25 cellular contexts compared by ENCODE assay signal in the genomic region with DNA sequence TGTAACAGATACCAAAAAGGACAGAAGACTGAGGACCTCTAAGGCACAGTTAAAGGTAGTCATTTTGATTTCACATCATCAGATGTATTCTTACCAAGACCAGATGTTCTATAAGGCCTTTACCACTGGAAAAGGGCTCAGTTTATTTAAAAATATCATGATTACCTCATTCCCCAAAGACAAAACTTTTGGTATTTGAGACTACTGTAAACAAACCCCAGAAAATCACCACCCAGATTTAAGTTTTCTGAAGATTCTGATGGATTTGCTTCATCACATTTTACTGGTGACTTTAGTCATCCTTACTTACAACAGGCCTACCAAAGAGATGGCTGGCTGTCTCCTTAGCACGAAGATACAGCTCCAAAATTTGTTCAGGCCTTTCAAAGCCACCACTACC.
"Had no signal": no experiment of that assay in that cellular context is flagged by ENCODE, and none has a peak within 500 bp of the region (broad histone marks: within the 10 kb centered on the region; RNA-seq: fewer than 3 reads in every experiment).

No MANE protein-coding gene starts in this region.

- DNase-seq: activated B cell treated with CpG ODN at 0.5 μM for 24 hours; activated CD4-positive, alpha-beta memory T cell treated with anti-CD3 and anti-CD28 coated beads for 36 hours; activated CD4-positive, alpha-beta T cell treated with anti-CD3 and anti-CD28 coated beads for 36 hours; activated naive CD4-positive, alpha-beta T cell treated with Interleukin-2 at 50 U/mL for 16 hours; activated naive CD8-positive, alpha-beta T cell treated with anti-CD3 and anti-CD28 coated beads for 36 hours; activated T-cell treated with anti-CD3 and anti-CD28 coated beads, Interleukin-2, amount 50 U/mL, for 48 hours; dermis blood vessel endothelial cell; effector CD8-positive, alpha-beta T cell; erythroblast; head of caudate nucleus; hypothalamus; left cardiac atrium; mucosa of descending colon; occipital lobe; stimulated activated CD4-positive, alpha-beta T cell treated with anti-CD3 and anti-CD28 coated beads, Interleukin-1b, Interleukin-23, amount 100 ng/mL, for 48 hours; substantia nigra; T1000; thyroid gland had no signal

- H3K36me3 Mint-ChIP-seq: activated CD4-positive, alpha-beta memory T cell treated with anti-CD3 and anti-CD28 coated beads for 36 hours; activated naive CD8-positive, alpha-beta T cell treated with anti-CD3 and anti-CD28 coated beads for 36 hours had no signal

- H3K9me3 ChIP-seq: gastroesophageal sphincter, mucosa of descending colon, thyroid gland had no signal

- H3K4me1 ChIP-seq: thyroid gland had no signal

- H3K4me3 Mint-ChIP-seq: activated B cell treated with CpG ODN at 0.5 μM for 24 hours; activated CD4-positive, alpha-beta memory T cell treated with anti-CD3 and anti-CD28 coated beads for 36 hours; activated CD4-positive, alpha-beta T cell treated with anti-CD3 and anti-CD28 coated beads for 36 hours; activated naive CD8-positive, alpha-beta T cell treated with anti-CD3 and anti-CD28 coated beads for 36 hours; memory B cell; neural crest cell; stimulated activated naive CD8-positive, alpha-beta T cell treated with anti-CD3 and anti-CD28 coated beads, Interleukin-15, Interleukin-2, amounts not matched to agents 100 ng/mL and 50 ng/mL, for 24 hours; T-helper 1 cell treated with Interleukin-12 subunit alpha and Interleukin-12 subunit beta and Interleukin-4 antibody, amounts not matched to agents 30 μg/mL and 1 μg/mL, for 36 hours had no signal

- H3K9me3 Mint-ChIP-seq: activated B cell treated with CpG ODN at 0.5 μM for 24 hours; activated CD4-positive, alpha-beta memory T cell treated with anti-CD3 and anti-CD28 coated beads for 36 hours; activated naive CD8-positive, alpha-beta T cell treated with anti-CD3 and anti-CD28 coated beads for 36 hours; stimulated activated naive CD8-positive, alpha-beta T cell treated with anti-CD3 and anti-CD28 coated beads, Interleukin-15, Interleukin-2, amounts not matched to agents 100 ng/mL and 50 ng/mL, for 24 hours; T-helper 1 cell treated with Interleukin-12 subunit alpha and Interleukin-12 subunit beta and Interleukin-4 antibody, amounts not matched to agents 30 μg/mL and 1 μg/mL, for 36 hours had no signal

- H3K4me1 Mint-ChIP-seq: activated B cell treated with CpG ODN at 0.5 μM for 24 hours; activated CD4-positive, alpha-beta T cell treated with anti-CD3 and anti-CD28 coated beads for 36 hours; activated naive CD8-positive, alpha-beta T cell treated with anti-CD3 and anti-CD28 coated beads for 36 hours; memory B cell had no signal

- ATAC-seq: activated CD4-positive, alpha-beta T cell treated with anti-CD3 and anti-CD28 coated beads for 36 hours; gastroesophageal sphincter; left cardiac atrium; mucosa of descending colon had no signal

- H3K36me3 ChIP-seq: gastroesophageal sphincter, thyroid gland had no signal

- H3K27ac Mint-ChIP-seq: activated B cell treated with CpG ODN at 0.5 μM for 24 hours; activated CD4-positive, alpha-beta memory T cell treated with anti-CD3 and anti-CD28 coated beads for 36 hours; activated CD4-positive, alpha-beta T cell treated with anti-CD3 and anti-CD28 coated beads for 36 hours; activated naive CD8-positive, alpha-beta T cell treated with anti-CD3 and anti-CD28 coated beads for 36 hours; memory B cell; progenitor cell of endocrine pancreas; stimulated activated naive CD8-positive, alpha-beta T cell treated with anti-CD3 and anti-CD28 coated beads, Interleukin-15, Interleukin-2, amounts not matched to agents 100 ng/mL and 50 ng/mL, for 24 hours; T-helper 1 cell treated with Interleukin-12 subunit alpha and Interleukin-12 subunit beta and Interleukin-4 antibody, amounts not matched to agents 30 μg/mL and 1 μg/mL, for 36 hours had no signal

- H3K27ac ChIP-seq: gastroesophageal sphincter, thyroid gland had no signal

- H3K27me3 ChIP-seq: gastroesophageal sphincter, thyroid gland had no signal

- H3K27me3 Mint-ChIP-seq: activated B cell treated with CpG ODN at 0.5 μM for 24 hours, brain, progenitor cell of endocrine pancreas had no signal

- H3K4me3 ChIP-seq: gastroesophageal sphincter, mucosa of descending colon, thyroid gland had no signal
